ENCODE assay signal across 8 cellular contexts in genomic region chr3:141440942-141441341, GRCh38. TPM values are rescaled to one million over a fixed set of nuclear protein-coding genes. Genes with fewer than 3 reads are reported as not detected.
DNase-seq lines count a peak whose midpoint lies in the region; ATAC-seq and TF ChIP-seq lines count a peak whose summit lies in the region.

No MANE protein-coding gene starts in this region.

- H3K4me1 ChIP-seq in esophagus squamous epithelium: peaks cover 0 to 49% (median 18%) of the 10 kb centered on the region in 3 donors
- peaks cover 39 to 57% of the 10 kb centered on the region in 2 donors for H3K4me1 ChIP-seq in thoracic aorta (ENCODE audit: control insufficient read depth in 1 of 2, low read depth in 2 of 2)

- H3K9me3 ChIP-seq in esophagus squamous epithelium (no peaks in the 10 kb centered on the region), thoracic aorta (no peaks in the 10 kb centered on the region), WERI-Rb-1 (ENCODE audit: severe bottlenecking) (no peaks in the 10 kb centered on the region)

- intact Hi-C loops in esophagus squamous epithelium (cut with DNase I): no loop called here

- DNase-seq in activated T-cell treated with anti-CD3 and anti-CD28 coated beads, Interleukin-2, amount 50 U/mL, for 72 hours: no peak
- no peak for DNase-seq in activated T-cell treated with anti-CD3 and anti-CD28 coated beads, Interleukin-2, amount 50 U/mL, for 1 hour
- DNase-seq in esophagus squamous epithelium (lab: John Stamatoyannopoulos, UW): no peak
- DNase-seq in thoracic aorta (ENCODE audit: low spot score): no peak
- DNase-seq in AG08396 (ENCODE audit: low spot score): no peak
- no peak for DNase-seq in WERI-Rb-1
- no peak for DNase-seq in HCEC 1CT

- peak overlapping the region; percentile 95 for H3K27ac Mint-ChIP-seq in activated T-cell treated with anti-CD3 and anti-CD28 coated beads, Interleukin-2, amount 50 U/mL, for 72 hours

- peaks cover 13 to 20% of the 10 kb centered on the region in 2 donors for H3K36me3 Mint-ChIP-seq in activated T-cell treated with anti-CD3 and anti-CD28 coated beads, Interleukin-2, amount 50 U/mL, for 72 hours (ENCODE audit: insufficient read depth in 2 of 2)

- H3K4me3 Mint-ChIP-seq in activated T-cell treated with anti-CD3 and anti-CD28 coated beads, Interleukin-2, amount 50 U/mL, for 72 hours: peak overlapping the region; percentile 20 to 28

- H3K4me3 ChIP-seq in esophagus squamous epithelium (no peak overlapping the region), thoracic aorta (no peak overlapping the region), WERI-Rb-1 (ENCODE audit: low read depth, low read length) (no peak overlapping the region)

- WGBS in esophagus squamous epithelium, 2 donors: 95 to 100% methylated on average over 2 to 3 of the region's 3 CpGs

- H3K27me3 Mint-ChIP-seq in activated T-cell treated with anti-CD3 and anti-CD28 coated beads, Interleukin-2, amount 50 U/mL, for 72 hours (ENCODE audit: low read depth): no peaks in the 10 kb centered on the region

- peaks cover 0 to 54% (median 9%) of the 10 kb centered on the region in 3 donors for H3K36me3 ChIP-seq in esophagus squamous epithelium
- H3K36me3 ChIP-seq in thoracic aorta: peaks cover 34% of the 10 kb centered on the region
- peaks cover 49% of the 10 kb centered on the region for H3K36me3 ChIP-seq in WERI-Rb-1

- H3K27ac ChIP-seq in esophagus squamous epithelium (peak overlapping the region; percentile 4 to 73 (median 66)), thoracic aorta (peak overlapping the region; percentile 76 to 85), WERI-Rb-1 (no peak overlapping the region)

- peaks cover 38% of the 10 kb centered on the region for H3K4me1 Mint-ChIP-seq in activated T-cell treated with anti-CD3 and anti-CD28 coated beads, Interleukin-2, amount 50 U/mL, for 72 hours (ENCODE audit: low read depth)

- TF ChIP-seq POLR2A in esophagus squamous epithelium (IDR thresholded peaks at IDR 0.05): no peak

- ATAC-seq in activated T-cell treated with anti-CD3 and anti-CD28 coated beads, Interleukin-2, amount 50 U/mL, for 72 hours (replicated peaks in 1 of 2): peak in 1 of 2 donors; percentile 56
- peak; percentile 18 for ATAC-seq in HG03571 (IDR thresholded peaks at IDR 0.05; ENCODE audit: unreplicated experiment)
- ATAC-seq in thoracic aorta (ENCODE audit: insufficient number of reproducible peaks, low FRiP score, low read depth): no peak

- H3K9me3 Mint-ChIP-seq in activated T-cell treated with anti-CD3 and anti-CD28 coated beads, Interleukin-2, amount 50 U/mL, for 72 hours: no peaks in the 10 kb centered on the region

- H3K27me3 ChIP-seq in esophagus squamous epithelium (no peaks in the 10 kb centered on the region), thoracic aorta (replicated peaks; ENCODE audit: insufficient read depth) (no peaks in the 10 kb centered on the region), WERI-Rb-1 (ENCODE audit: insufficient read depth, low read depth, severe bottlenecking) (no peaks in the 10 kb centered on the region)

- TF ChIP-seq CTCF in esophagus squamous epithelium (IDR thresholded peaks at IDR 0.05) (no peak), thoracic aorta (IDR thresholded peaks at IDR 0.05) (no peak), WERI-Rb-1 (IDR thresholded peaks at IDR 0.05; ENCODE audit: low read depth, low read length) (no peak)

RNA-seq across cellular contexts. Expression of gene RASA2, which starts 45.9 kb away (rescaled TPM):
- 10 to 100 TPM; 34.4 to 37.3 TPM for total RNA-seq in activated T-cell treated with anti-CD3 and anti-CD28 coated beads, Interleukin-2, amount 50 U/mL, for 72 hours
- total RNA-seq in esophagus squamous epithelium: 10 to 100 TPM; 12.6 to 24.6 (median 19.4) TPM
- 10 to 100 TPM; 15.4 to 23.1 TPM for total RNA-seq in thoracic aorta
